ENCODE assay signal across 11 cellular contexts in genomic region chr3:177145402-177145801, GRCh38. TPM values are rescaled to one million over a fixed set of nuclear protein-coding genes. Genes with fewer than 3 reads are reported as not detected.
DNase-seq lines count a peak whose midpoint lies in the region; ATAC-seq and TF ChIP-seq lines count a peak whose summit lies in the region.
"Had no signal": no experiment of that assay in that cellular context is flagged by ENCODE, and none has a peak within 500 bp of the region (broad histone marks: within the 10 kb centered on the region; RNA-seq: fewer than 3 reads in every experiment).

No MANE protein-coding gene starts in this region.

- BruUV-seq in Panc1 (replicated peaks; lab: Mats Ljungman, UMichigan): no TSS peak

- H3K4me3 ChIP-seq in Panc1 (ENCODE audit: low read depth in 2 of 2, low read length in 2 of 2) (no peak overlapping the region), spleen (peak overlapping the region in 1 of 8 donors; percentile 28)

- H3K4me1 Mint-ChIP-seq in activated CD4-positive, alpha-beta T cell treated with anti-CD3 and anti-CD28 coated beads, Interleukin-2, amount 10 ng/mL, durations not matched to agents 7 days and 5 days: peaks cover 68% of the 10 kb centered on the region

- WGBS in spleen, 5 donors: 68 to 92% (median 78%) methylated on average over 1 of the region's 1 CpG

- in situ Hi-C loops in Panc1 (cut with HindIII; ENCODE audit: low pct_unique_long_range_greater_than_20kb, low sequenced_read_pairs): no loop called here

- H3K27me3 ChIP-seq in Panc1 (ENCODE audit: control insufficient read depth, insufficient read depth, low read length) (no peaks in the 10 kb centered on the region), spleen (replicated peaks in 1 of 7) (no peaks in the 10 kb centered on the region)

- no peaks in the 10 kb centered on the region for H3K9me3 ChIP-seq in Panc1 (ENCODE audit: control insufficient read depth, insufficient read depth, low read depth, low read length)
- H3K9me3 ChIP-seq in spleen: no peaks in the 10 kb centered on the region

- ATAC-seq in HG02642 (IDR thresholded peaks at IDR 0.05; ENCODE audit: poor library complexity, unreplicated experiment) (peak; percentile 25), Panc1 (peak; percentile 9; the same call in 1 of the 2 replicates), HG02763 (IDR thresholded peaks at IDR 0.05; ENCODE audit: unreplicated experiment) (no peak)

- H3K36me3 Mint-ChIP-seq in activated CD4-positive, alpha-beta T cell treated with anti-CD3 and anti-CD28 coated beads, Interleukin-2, amount 10 ng/mL, durations not matched to agents 7 days and 5 days (ENCODE audit: low read depth): peaks cover 34% of the 10 kb centered on the region

- POLR2A ChIA-PET in activated CD4-positive, alpha-beta T cell treated with anti-CD3 and anti-CD28 coated beads, Interleukin-2, amount 10 ng/mL, durations not matched to agents 7 days and 5 days (lab: Charles Lee): no interaction called here
- POLR2A ChIA-PET in Panc1 (lab: Charles Lee): interaction anchor here (0.6 kb wide), 1 partner anchor 207 kb away, joined by 4 read pairs; no protein-coding TSS in a partner anchor

- H3K4me3 Mint-ChIP-seq in activated CD4-positive, alpha-beta T cell treated with anti-CD3 and anti-CD28 coated beads, Interleukin-2, amount 10 ng/mL, durations not matched to agents 7 days and 5 days: peak overlapping the region; percentile 27
- H3K4me3 Mint-ChIP-seq: H9 had no signal

- CTCF ChIA-PET in activated CD4-positive, alpha-beta T cell treated with anti-CD3 and anti-CD28 coated beads, Interleukin-2, amount 10 ng/mL, durations not matched to agents 7 days and 5 days (lab: Charles Lee): interaction anchor here (0.9 to 1.5 kb wide), 4 partner anchors 12 to 53 kb away, joined by 3 to 7 read pairs (median 3); no protein-coding TSS in a partner anchor
- CTCF ChIA-PET in Panc1 (lab: Charles Lee): no interaction called here

- no peak for TF ChIP-seq POLR2A in spleen (IDR thresholded peaks at IDR 0.05)

- H3K36me3 ChIP-seq in Panc1 (ENCODE audit: control insufficient read depth, insufficient read depth, low read length) (no peaks in the 10 kb centered on the region), spleen (no peaks in the 10 kb centered on the region)

- H3K4me1 ChIP-seq in Panc1 (ENCODE audit: control insufficient read depth, insufficient read depth, low read length) (peaks cover 88% of the 10 kb centered on the region), spleen (peaks cover 44 to 100% (median 81%) of the 10 kb centered on the region in 6 donors)

- H3K27ac ChIP-seq in Panc1 (ENCODE audit: low read length) (peak overlapping the region; percentile 79), spleen (peak overlapping the region in 6 of 8 donors; percentile 7 to 64 (median 38))

- no peaks in the 10 kb centered on the region for H3K9me3 Mint-ChIP-seq in activated CD4-positive, alpha-beta T cell treated with anti-CD3 and anti-CD28 coated beads, Interleukin-2, amount 10 ng/mL, durations not matched to agents 7 days and 5 days
- H3K9me3 Mint-ChIP-seq: H9 had no signal

- no peak for DNase-seq in activated CD4-positive, alpha-beta T cell treated with anti-CD3 and anti-CD28 coated beads, Interleukin-2, amount 10 ng/mL, durations not matched to agents 7 days and 5 days
- DNase-seq in activated CD4-positive, alpha-beta T cell treated with anti-CD3 and anti-CD28 coated beads, Interleukin-2, amount 50 U/mL, for 1 hour: no peak
- no peak for DNase-seq in Panc1 (ENCODE audit: low read depth, low spot score)
- DNase-seq in spleen: no peak
- no peak for DNase-seq in DMS153 treated with DMSO at 0.1 percent for 48 hours (lab: John Stamatoyannopoulos, UW; ENCODE audit: unreplicated experiment)
- DNase-seq in effector CD4-positive, alpha-beta T cell: no peak
- DNase-seq: H9, mesendoderm, NCI-H446 had no signal

- intact Hi-C loops in Panc1 (cut with micrococcal nuclease; ENCODE audit: unreplicated experiment): no loop called here
- intact Hi-C loops in spleen (cut with DNase I; ENCODE audit: low total_unique reads): no loop called here

- TF ChIP-seq CTCF in Panc1 (IDR thresholded peaks at IDR 0.05) (no peak), spleen (IDR thresholded peaks at IDR 0.05 in 8 of 11, conservative IDR thresholded peaks at IDR 0.05 in 3 of 11) (no peak)

- no peaks in the 10 kb centered on the region for H3K27me3 Mint-ChIP-seq in activated CD4-positive, alpha-beta T cell treated with anti-CD3 and anti-CD28 coated beads, Interleukin-2, amount 10 ng/mL, durations not matched to agents 7 days and 5 days

- H3K27ac Mint-ChIP-seq in activated CD4-positive, alpha-beta T cell treated with anti-CD3 and anti-CD28 coated beads, Interleukin-2, amount 10 ng/mL, durations not matched to agents 7 days and 5 days: peak overlapping the region; percentile 80

RNA-seq across cellular contexts. Expression of gene TBL1XR1, which starts 51.9 kb away (rescaled TPM):
- 100 to 1,000 TPM; 167 to 169 TPM for total RNA-seq in activated CD4-positive, alpha-beta T cell treated with anti-CD3 and anti-CD28 coated beads, Interleukin-2, amount 10 ng/mL, durations not matched to agents 7 days and 5 days
- 192 TPM for total RNA-seq in Panc1 (2021; ENCODE audit: unreplicated experiment)
- 57.6 TPM for polyA plus RNA-seq in Panc1 (2012; ENCODE audit: insufficient read length)
- total RNA-seq in spleen: 100 to 1,000 TPM in 5 of 7 donors, 10 to 100 TPM in 2; 78.0 to 168 (median 153) TPM
- polyA plus RNA-seq in spleen: 10 to 100 TPM; 32.4 to 43.9 (median 32.8) TPM
